1 cellular context compared by ENCODE assay signal in the genomic region with DNA sequence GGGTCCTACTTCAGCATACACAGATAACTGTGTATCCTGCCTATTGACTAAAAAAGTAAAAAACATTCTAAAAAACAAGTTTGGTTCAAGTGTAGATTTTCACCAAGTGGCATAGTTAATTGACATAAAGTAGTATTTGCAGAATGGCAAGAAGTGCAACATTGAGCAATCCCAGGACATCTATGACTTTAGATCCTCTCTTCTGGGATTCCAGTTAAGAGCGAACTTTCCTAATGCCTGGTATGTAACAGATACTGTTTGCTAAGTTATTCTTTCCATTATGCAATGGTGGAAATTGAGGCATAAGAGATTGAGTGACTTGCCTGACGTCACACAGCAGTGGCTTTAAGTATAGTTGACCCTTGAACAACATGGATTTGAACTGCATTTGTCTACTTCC.
TF ChIP-seq lines count a peak whose summit lies in the region.

No MANE protein-coding gene starts in this region.

TF ChIP-seq in WTC11, 78 proteins besides CTCF, POLR2A, EP300 and RAD21 (continued from another document):
- TF ChIP-seq, protein P1, sequence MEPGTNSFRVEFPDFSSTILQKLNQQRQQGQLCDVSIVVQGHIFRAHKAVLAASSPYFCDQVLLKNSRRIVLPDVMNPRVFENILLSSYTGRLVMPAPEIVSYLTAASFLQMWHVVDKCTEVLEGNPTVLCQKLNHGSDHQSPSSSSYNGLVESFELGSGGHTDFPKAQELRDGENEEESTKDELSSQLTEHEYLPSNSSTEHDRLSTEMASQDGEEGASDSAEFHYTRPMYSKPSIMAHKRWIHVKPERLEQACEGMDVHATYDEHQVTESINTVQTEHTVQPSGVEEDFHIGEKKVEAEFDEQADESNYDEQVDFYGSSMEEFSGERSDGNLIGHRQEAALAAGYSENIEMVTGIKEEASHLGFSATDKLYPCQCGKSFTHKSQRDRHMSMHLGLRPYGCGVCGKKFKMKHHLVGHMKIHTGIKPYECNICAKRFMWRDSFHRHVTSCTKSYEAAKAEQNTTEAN (CRISPR knock-in tag; IDR thresholded peaks at IDR 0.05), result no peak
- TF ChIP-seq GRHL2 (CRISPR knock-in tag; IDR thresholded peaks at IDR 0.05; ENCODE audit: insufficient replicate concordance, severe bottlenecking) (no peak), TEAD1 (CRISPR knock-in tag; IDR thresholded peaks at IDR 0.05) (no peak), NR1H2 (CRISPR knock-in tag; IDR thresholded peaks at IDR 0.05) (no peak), EMX1 (CRISPR knock-in tag; IDR thresholded peaks at IDR 0.05) (no peak), ETV6 (CRISPR knock-in tag; IDR thresholded peaks at IDR 0.05) (no peak), NR3C1 (CRISPR knock-in tag; conservative IDR thresholded peaks at IDR 0.05; ENCODE audit: low read depth) (no peak), SOX15 (CRISPR knock-in tag; IDR thresholded peaks at IDR 0.05) (no peak), SMAD4 (CRISPR knock-in tag; IDR thresholded peaks at IDR 0.05) (no peak), MXD4 (CRISPR knock-in tag; IDR thresholded peaks at IDR 0.05; ENCODE audit: borderline replicate concordance) (no peak)
- TF ChIP-seq, protein P2, sequence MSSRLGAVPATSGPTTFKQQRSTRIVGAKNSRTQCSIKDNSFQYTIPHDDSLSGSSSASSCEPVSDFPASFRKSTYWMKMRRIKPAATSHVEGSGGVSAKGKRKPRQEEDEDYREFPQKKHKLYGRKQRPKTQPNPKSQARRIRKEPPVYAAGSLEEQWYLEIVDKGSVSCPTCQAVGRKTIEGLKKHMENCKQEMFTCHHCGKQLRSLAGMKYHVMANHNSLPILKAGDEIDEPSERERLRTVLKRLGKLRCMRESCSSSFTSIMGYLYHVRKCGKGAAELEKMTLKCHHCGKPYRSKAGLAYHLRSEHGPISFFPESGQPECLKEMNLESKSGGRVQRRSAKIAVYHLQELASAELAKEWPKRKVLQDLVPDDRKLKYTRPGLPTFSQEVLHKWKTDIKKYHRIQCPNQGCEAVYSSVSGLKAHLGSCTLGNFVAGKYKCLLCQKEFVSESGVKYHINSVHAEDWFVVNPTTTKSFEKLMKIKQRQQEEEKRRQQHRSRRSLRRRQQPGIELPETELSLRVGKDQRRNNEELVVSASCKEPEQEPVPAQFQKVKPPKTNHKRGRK (CRISPR knock-in tag; IDR thresholded peaks at IDR 0.05; ENCODE audit: borderline replicate concordance), result no peak
- TF ChIP-seq, protein P3, sequence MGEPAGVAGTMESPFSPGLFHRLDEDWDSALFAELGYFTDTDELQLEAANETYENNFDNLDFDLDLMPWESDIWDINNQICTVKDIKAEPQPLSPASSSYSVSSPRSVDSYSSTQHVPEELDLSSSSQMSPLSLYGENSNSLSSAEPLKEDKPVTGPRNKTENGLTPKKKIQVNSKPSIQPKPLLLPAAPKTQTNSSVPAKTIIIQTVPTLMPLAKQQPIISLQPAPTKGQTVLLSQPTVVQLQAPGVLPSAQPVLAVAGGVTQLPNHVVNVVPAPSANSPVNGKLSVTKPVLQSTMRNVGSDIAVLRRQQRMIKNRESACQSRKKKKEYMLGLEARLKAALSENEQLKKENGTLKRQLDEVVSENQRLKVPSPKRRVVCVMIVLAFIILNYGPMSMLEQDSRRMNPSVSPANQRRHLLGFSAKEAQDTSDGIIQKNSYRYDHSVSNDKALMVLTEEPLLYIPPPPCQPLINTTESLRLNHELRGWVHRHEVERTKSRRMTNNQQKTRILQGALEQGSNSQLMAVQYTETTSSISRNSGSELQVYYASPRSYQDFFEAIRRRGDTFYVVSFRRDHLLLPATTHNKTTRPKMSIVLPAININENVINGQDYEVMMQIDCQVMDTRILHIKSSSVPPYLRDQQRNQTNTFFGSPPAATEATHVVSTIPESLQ (CRISPR knock-in tag; IDR thresholded peaks at IDR 0.05), result no peak
- TF ChIP-seq, protein P4, sequence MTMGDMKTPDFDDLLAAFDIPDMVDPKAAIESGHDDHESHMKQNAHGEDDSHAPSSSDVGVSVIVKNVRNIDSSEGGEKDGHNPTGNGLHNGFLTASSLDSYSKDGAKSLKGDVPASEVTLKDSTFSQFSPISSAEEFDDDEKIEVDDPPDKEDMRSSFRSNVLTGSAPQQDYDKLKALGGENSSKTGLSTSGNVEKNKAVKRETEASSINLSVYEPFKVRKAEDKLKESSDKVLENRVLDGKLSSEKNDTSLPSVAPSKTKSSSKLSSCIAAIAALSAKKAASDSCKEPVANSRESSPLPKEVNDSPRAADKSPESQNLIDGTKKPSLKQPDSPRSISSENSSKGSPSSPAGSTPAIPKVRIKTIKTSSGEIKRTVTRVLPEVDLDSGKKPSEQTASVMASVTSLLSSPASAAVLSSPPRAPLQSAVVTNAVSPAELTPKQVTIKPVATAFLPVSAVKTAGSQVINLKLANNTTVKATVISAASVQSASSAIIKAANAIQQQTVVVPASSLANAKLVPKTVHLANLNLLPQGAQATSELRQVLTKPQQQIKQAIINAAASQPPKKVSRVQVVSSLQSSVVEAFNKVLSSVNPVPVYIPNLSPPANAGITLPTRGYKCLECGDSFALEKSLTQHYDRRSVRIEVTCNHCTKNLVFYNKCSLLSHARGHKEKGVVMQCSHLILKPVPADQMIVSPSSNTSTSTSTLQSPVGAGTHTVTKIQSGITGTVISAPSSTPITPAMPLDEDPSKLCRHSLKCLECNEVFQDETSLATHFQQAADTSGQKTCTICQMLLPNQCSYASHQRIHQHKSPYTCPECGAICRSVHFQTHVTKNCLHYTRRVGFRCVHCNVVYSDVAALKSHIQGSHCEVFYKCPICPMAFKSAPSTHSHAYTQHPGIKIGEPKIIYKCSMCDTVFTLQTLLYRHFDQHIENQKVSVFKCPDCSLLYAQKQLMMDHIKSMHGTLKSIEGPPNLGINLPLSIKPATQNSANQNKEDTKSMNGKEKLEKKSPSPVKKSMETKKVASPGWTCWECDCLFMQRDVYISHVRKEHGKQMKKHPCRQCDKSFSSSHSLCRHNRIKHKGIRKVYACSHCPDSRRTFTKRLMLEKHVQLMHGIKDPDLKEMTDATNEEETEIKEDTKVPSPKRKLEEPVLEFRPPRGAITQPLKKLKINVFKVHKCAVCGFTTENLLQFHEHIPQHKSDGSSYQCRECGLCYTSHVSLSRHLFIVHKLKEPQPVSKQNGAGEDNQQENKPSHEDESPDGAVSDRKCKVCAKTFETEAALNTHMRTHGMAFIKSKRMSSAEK (CRISPR knock-in tag; IDR thresholded peaks at IDR 0.05; ENCODE audit: borderline replicate concordance), result no peak
- TF ChIP-seq, protein P5, sequence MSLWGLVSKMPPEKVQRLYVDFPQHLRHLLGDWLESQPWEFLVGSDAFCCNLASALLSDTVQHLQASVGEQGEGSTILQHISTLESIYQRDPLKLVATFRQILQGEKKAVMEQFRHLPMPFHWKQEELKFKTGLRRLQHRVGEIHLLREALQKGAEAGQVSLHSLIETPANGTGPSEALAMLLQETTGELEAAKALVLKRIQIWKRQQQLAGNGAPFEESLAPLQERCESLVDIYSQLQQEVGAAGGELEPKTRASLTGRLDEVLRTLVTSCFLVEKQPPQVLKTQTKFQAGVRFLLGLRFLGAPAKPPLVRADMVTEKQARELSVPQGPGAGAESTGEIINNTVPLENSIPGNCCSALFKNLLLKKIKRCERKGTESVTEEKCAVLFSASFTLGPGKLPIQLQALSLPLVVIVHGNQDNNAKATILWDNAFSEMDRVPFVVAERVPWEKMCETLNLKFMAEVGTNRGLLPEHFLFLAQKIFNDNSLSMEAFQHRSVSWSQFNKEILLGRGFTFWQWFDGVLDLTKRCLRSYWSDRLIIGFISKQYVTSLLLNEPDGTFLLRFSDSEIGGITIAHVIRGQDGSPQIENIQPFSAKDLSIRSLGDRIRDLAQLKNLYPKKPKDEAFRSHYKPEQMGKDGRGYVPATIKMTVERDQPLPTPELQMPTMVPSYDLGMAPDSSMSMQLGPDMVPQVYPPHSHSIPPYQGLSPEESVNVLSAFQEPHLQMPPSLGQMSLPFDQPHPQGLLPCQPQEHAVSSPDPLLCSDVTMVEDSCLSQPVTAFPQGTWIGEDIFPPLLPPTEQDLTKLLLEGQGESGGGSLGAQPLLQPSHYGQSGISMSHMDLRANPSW (CRISPR knock-in tag; conservative IDR thresholded peaks at IDR 0.05; ENCODE audit: low read depth), result no peak
